In genomic region chr7:136136906-136137305, GRCh38 we compare ENCODE assay signal across 30 cellular contexts.
"Had no signal": no experiment of that assay in that cellular context is flagged by ENCODE, and none has a peak within 500 bp of the region (broad histone marks: within the 10 kb centered on the region; RNA-seq: fewer than 3 reads in every experiment).

No MANE protein-coding gene starts in this region.

- H3K27ac Mint-ChIP-seq: activated naive CD4-positive, alpha-beta T cell treated with anti-CD3 and anti-CD28 coated beads for 36 hours; activated naive CD8-positive, alpha-beta T cell treated with anti-CD3 and anti-CD28 coated beads for 36 hours; immature natural killer cell; mesothelial cell of epicardium; naive B cell; stimulated activated memory B cell treated with anti-CD40 and anti-IgM and Interleukin-4, amounts not matched to agents 10 μg/mL and 1 μg/mL and 100 μg/mL, for 72 hours; stimulated activated naive CD8-positive, alpha-beta T cell treated with anti-CD3 and anti-CD28 coated beads, Interleukin-15, amount 100 ng/mL, for 72 hours; type B pancreatic cell had no signal

- H3K4me1 Mint-ChIP-seq: immature natural killer cell; naive B cell; stimulated activated memory B cell treated with anti-CD40 and anti-IgM and Interleukin-4, amounts not matched to agents 10 μg/mL and 1 μg/mL and 100 μg/mL, for 72 hours; stimulated activated naive CD8-positive, alpha-beta T cell treated with anti-CD3 and anti-CD28 coated beads, Interleukin-15, amount 100 ng/mL, for 72 hours had no signal

- H3K4me3 ChIP-seq: adrenal gland, body of pancreas, coronary artery, heart left ventricle, right lobe of liver, uterus had no signal

- H3K27me3 Mint-ChIP-seq: activated naive CD8-positive, alpha-beta T cell treated with anti-CD3 and anti-CD28 coated beads for 36 hours; naive B cell; stimulated activated memory B cell treated with anti-CD40 and anti-IgM and Interleukin-4, amounts not matched to agents 10 μg/mL and 1 μg/mL and 100 μg/mL, for 72 hours had no signal

- H3K4me3 Mint-ChIP-seq: activated naive CD4-positive, alpha-beta T cell treated with anti-CD3 and anti-CD28 coated beads for 36 hours; activated naive CD8-positive, alpha-beta T cell treated with anti-CD3 and anti-CD28 coated beads for 36 hours; immature natural killer cell; mesothelial cell of epicardium; naive B cell; stimulated activated memory B cell treated with anti-CD40 and anti-IgM and Interleukin-4, amounts not matched to agents 10 μg/mL and 1 μg/mL and 100 μg/mL, for 72 hours; stimulated activated naive CD8-positive, alpha-beta T cell treated with anti-CD3 and anti-CD28 coated beads, Interleukin-15, amount 100 ng/mL, for 72 hours; type B pancreatic cell had no signal

- H3K4me1 ChIP-seq: adrenal gland, body of pancreas, heart left ventricle, right lobe of liver, uterus had no signal

- H3K36me3 Mint-ChIP-seq: mesothelial cell of epicardium, type B pancreatic cell had no signal

- H3K36me3 ChIP-seq: adrenal gland, heart left ventricle, right lobe of liver, uterus had no signal

- H3K27ac ChIP-seq: adrenal gland, body of pancreas, coronary artery, heart left ventricle, right lobe of liver, uterus had no signal

- H3K9me3 Mint-ChIP-seq: activated naive CD4-positive, alpha-beta T cell treated with anti-CD3 and anti-CD28 coated beads for 36 hours; activated naive CD8-positive, alpha-beta T cell treated with anti-CD3 and anti-CD28 coated beads for 36 hours; immature natural killer cell; mesothelial cell of epicardium; stimulated activated memory B cell treated with anti-CD40 and anti-IgM and Interleukin-4, amounts not matched to agents 10 μg/mL and 1 μg/mL and 100 μg/mL, for 72 hours; stimulated activated naive CD8-positive, alpha-beta T cell treated with anti-CD3 and anti-CD28 coated beads, Interleukin-15, amount 100 ng/mL, for 72 hours had no signal

- DNase-seq: activated CD4-positive, alpha-beta T cell treated with anti-CD3 and anti-CD28 coated beads for 4 hours; activated CD4-positive, alpha-beta T cell treated with anti-CD3 and anti-CD28 coated beads, Interleukin-2, amount 50 U/mL, for 4 hours; activated effector memory CD4-positive, alpha-beta T cell treated with anti-CD3 and anti-CD28 coated beads, Interleukin-2, amount 50 U/mL, for 16 hours; activated naive CD4-positive, alpha-beta T cell treated with anti-CD3 and anti-CD28 coated beads for 36 hours; activated naive CD8-positive, alpha-beta T cell treated with anti-CD3 and anti-CD28 coated beads for 36 hours; activated T-cell treated with anti-CD3 and anti-CD28 coated beads for 4 hours; adrenal gland; aorta; body of pancreas; foreskin fibroblast; heart left ventricle; hypothalamus; immature natural killer cell; kidney; left colon; mammary epithelial cell; naive B cell; posterior cingulate gyrus; right lobe of liver; stimulated activated CD4-positive, alpha-beta T cell treated with anti-CD3 and anti-CD28 coated beads, Interleukin-12 subunit alpha, Interleukin-12 subunit beta, amount 100 ng/mL, for 4 hours; stimulated activated CD4-positive, alpha-beta T cell treated with anti-CD3 and anti-CD28 coated beads, Interleukin-4, amount 100 ng/mL, for 4 hours; stimulated activated CD8-positive, alpha-beta memory T cell treated with anti-CD3 and anti-CD28 coated beads, Interleukin-4, amount 100 ng/mL, for 48 hours; stimulated activated naive CD8-positive, alpha-beta T cell treated with anti-CD3 and anti-CD28 coated beads, Interleukin-15, amount 100 ng/mL, for 72 hours; substantia nigra; uterus had no signal

- ATAC-seq: body of pancreas; esophagus mucosa; heart left ventricle; left colon; right lobe of liver; stimulated activated memory B cell treated with anti-CD40 and anti-IgM and Interleukin-4, amounts not matched to agents 10 μg/mL and 1 μg/mL and 100 μg/mL, for 72 hours; stimulated activated naive CD8-positive, alpha-beta T cell treated with anti-CD3 and anti-CD28 coated beads, Interleukin-15, amount 100 ng/mL, for 72 hours had no signal

- H3K9me3 ChIP-seq: adrenal gland, body of pancreas, heart left ventricle, right lobe of liver, uterus had no signal
